In the genomic region with DNA sequence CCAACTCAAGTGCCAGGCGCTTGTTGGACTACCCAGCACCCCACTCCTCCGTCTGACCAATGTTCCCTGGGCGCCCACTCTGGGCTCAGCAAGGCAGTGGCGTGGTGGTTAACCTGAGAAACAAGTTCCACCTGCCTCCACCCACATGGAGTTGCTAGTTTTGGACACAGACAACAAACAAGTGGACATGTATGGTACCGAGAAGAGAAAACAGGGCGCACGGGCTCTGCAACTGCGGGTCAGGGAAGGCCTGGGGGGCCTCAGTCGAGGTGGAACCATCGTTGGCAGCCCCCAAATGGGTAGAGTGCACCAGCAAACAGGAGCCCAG, we compare ENCODE assay signal across 10 cellular contexts. TPM values are rescaled to one million over a fixed set of nuclear protein-coding genes. Genes with fewer than 3 reads are reported as not detected.
DNase-seq lines count a peak whose midpoint lies in the region; ATAC-seq, FAIRE-seq and TF ChIP-seq lines count a peak whose summit lies in the region.
"Had no signal": no experiment of that assay in that cellular context is flagged by ENCODE, and none has a peak within 500 bp of the region (broad histone marks: within the 10 kb centered on the region; RNA-seq: fewer than 3 reads in every experiment).

No MANE protein-coding gene starts in this region.

- no peak overlapping the region; the same call in 1 of the 2 replicates for H4K8ac ChIP-seq in H1 (ENCODE audit: extremely low read depth, insufficient read depth, low read length)

- no peak overlapping the region for H3K14ac ChIP-seq in H1 (ENCODE audit: insufficient read length)

- DNase-seq in AG10803 (ENCODE audit: low read depth), result no peak
- no peak for DNase-seq in H1 (ENCODE audit: low read depth in 1 of 2, low spot score in 2 of 2)
- no peak for DNase-seq in neural crest cell (ENCODE audit: low read depth, low spot score)
- DNase-seq in AG08396 (ENCODE audit: low spot score), result no peak
- DNase-seq in NCI-H774 (lab: John Stamatoyannopoulos, UW), result no peak

- H3K23ac ChIP-seq in H1 (ENCODE audit: insufficient read length), result no peak overlapping the region

- H3K27ac ChIP-seq in HUES6 (ENCODE audit: low read depth, low read length), result no peak overlapping the region
- H3K27ac ChIP-seq in H1 (ENCODE audit: low read depth, low read length), result no peak overlapping the region
- H3K27ac ChIP-seq: prostate gland, SK-N-MC had no signal

- no peak overlapping the region for H2AK5ac ChIP-seq in H1 (ENCODE audit: low read depth, low read length)

- POLR2A ChIA-PET in H1 (lab: Charles Lee; ENCODE audit: partially characterized antibody), result interaction anchor here (1.3 to 1.7 kb wide), 3 partner anchors 14 to 46 kb away, joined by 3 to 4 read pairs (median 3); no protein-coding TSS in a partner anchor

- H2BK15ac ChIP-seq in H1 (ENCODE audit: low read length), result no peak overlapping the region

- peaks cover 5% of the 10 kb centered on the region; the same call in 1 of the 2 replicates for H3K9me3 ChIP-seq in HUES6 (ENCODE audit: control insufficient read depth, insufficient read depth, low read depth, low read length)
- H3K9me3 ChIP-seq in H1 (ENCODE audit: insufficient read depth in 2 of 2, low read depth in 1 of 2, low read length in 1 of 2), result no peaks in the 10 kb centered on the region
- H3K9me3 ChIP-seq: prostate gland had no signal

- no peak overlapping the region for H2BK20ac ChIP-seq in H1 (ENCODE audit: low read length)

- no peak overlapping the region for H3K4ac ChIP-seq in H1 (replicated peaks; ENCODE audit: insufficient read length, low read depth, low read length)

- H3K4me3 Mint-ChIP-seq in neural crest cell, result peak overlapping the region; percentile 79

- peaks cover 20 to 44% of the 10 kb centered on the region in 2 experiments for H4K20me1 ChIP-seq in H1 (replicated peaks in 1 of 2; ENCODE audit: control insufficient read depth in 1 of 2, insufficient read depth in 2 of 2, low read length in 2 of 2)

- TF ChIP-seq CTCF in AG10803 (conservative IDR thresholded peaks at IDR 0.05; ENCODE audit: low read length) (no peak), H1 (IDR thresholded peaks at IDR 0.05; ENCODE audit: control extremely low read depth in 1 of 3, insufficient read depth in 1 of 3, low read depth in 1 of 3, low read length in 3 of 3) (no peak), neural crest cell (conservative IDR thresholded peaks at IDR 0.05) (no peak)

- H3K4me3 ChIP-seq in AG10803 (ENCODE audit: low read length) (0 out of 2 replicates have a peak overlapping the region, but pooled peaks have one; percentile 59), HUES6 (ENCODE audit: low read depth, low read length) (peak overlapping the region; percentile 13; the same call in 1 of the 2 replicates), H1 (ENCODE audit: extremely low read depth in 1 of 4, insufficient read depth in 2 of 4, low read depth in 3 of 4, low read length in 4 of 4) (peak overlapping the region in 1 of 4 experiments; percentile 67; a peak in 2 of 8 replicates)

- H2BK12ac ChIP-seq in H1 (ENCODE audit: low read depth, low read length), result no peak overlapping the region

- H3K56ac ChIP-seq in H1 (replicated peaks; ENCODE audit: insufficient read length, low read depth, low read length), result no peak overlapping the region

- H2AFZ ChIP-seq in H1 (ENCODE audit: low read length), result no peak overlapping the region

- H3K4me1 Mint-ChIP-seq in neural crest cell, result peaks cover 50% of the 10 kb centered on the region

- WGBS in H1 (ENCODE audit: extremely low coverage in 1 of 2, insufficient coverage in 1 of 2, insufficient read length in 1 of 2, insufficient replicate concordance in 2 of 2, low coverage in 1 of 2, low lambda C conversion rate in 2 of 2, missing lambda C conversion rate in 1 of 2), 2 experiments, result 87% methylated on average over 10 of the region's 10 CpGs; no CpG with 5 or more reads in 1 of the 2 experiments

- H3K9ac ChIP-seq in HUES6 (ENCODE audit: low read length) (no peak overlapping the region), H1 (replicated peaks in 1 of 4; ENCODE audit: extremely low read depth in 1 of 4, low read depth in 3 of 4, low read length in 3 of 4) (no peak overlapping the region)

- H3K79me1 ChIP-seq in H1 (ENCODE audit: low read depth, low read length), result peaks cover 20% of the 10 kb centered on the region

- H3K4me1 ChIP-seq in HUES6 (ENCODE audit: control insufficient read depth, insufficient read depth, low read length) (peaks cover 28% of the 10 kb centered on the region), H1 (replicated peaks in 1 of 4; ENCODE audit: control insufficient read depth in 3 of 4, insufficient read depth in 4 of 4, low read length in 3 of 4) (peaks cover 0 to 15% (median 9%) of the 10 kb centered on the region in 4 experiments; a peak in 6 of 7 replicates)

- no peak for TF ChIP-seq EP300 in H1 (IDR thresholded peaks at IDR 0.05; ENCODE audit: borderline replicate concordance in 1 of 2, low read depth in 2 of 2, low read length in 2 of 2)

- H2BK5ac ChIP-seq in H1 (ENCODE audit: low read depth, low read length), result no peak overlapping the region; the same call in 1 of the 2 replicates

- no peak overlapping the region for H2BK120ac ChIP-seq in H1 (replicated peaks; ENCODE audit: low read depth, low read length)

- peaks cover 3% of the 10 kb centered on the region for H3K9me3 Mint-ChIP-seq in neural crest cell

- peaks cover 54 to 67% of the 10 kb centered on the region in 2 experiments for H3K79me2 ChIP-seq in H1 (ENCODE audit: control insufficient read depth in 1 of 2, insufficient read depth in 2 of 2, low read length in 2 of 2)

- H3K27me3 ChIP-seq in HUES6 (ENCODE audit: control insufficient read depth, insufficient read depth, low read length) (peaks cover 11% of the 10 kb centered on the region), H1 (replicated peaks in 1 of 4; ENCODE audit: control insufficient read depth in 3 of 4, extremely low read depth in 1 of 4, insufficient read depth in 3 of 4, low read length in 3 of 4) (peaks cover 0 to 7% (median 4%) of the 10 kb centered on the region in 4 experiments; a peak in 3 of 7 replicates)

- TF ChIP-seq POLR2A in H1 (IDR thresholded peaks at IDR 0.05; ENCODE audit: control extremely low read depth in 1 of 2, low read depth in 2 of 2, low read length in 2 of 2), result no peak

- no peak overlapping the region for H4K91ac ChIP-seq in H1 (replicated peaks; ENCODE audit: insufficient read length, low read length)

- ATAC-seq in HG03469 (IDR thresholded peaks at IDR 0.05; ENCODE audit: unreplicated experiment), result no peak
- no peak for ATAC-seq in GM21786 (IDR thresholded peaks at IDR 0.05; ENCODE audit: unreplicated experiment)

- no peak overlapping the region for H3K27ac Mint-ChIP-seq in neural crest cell (ENCODE audit: unreplicated experiment)

- peaks cover 9% of the 10 kb centered on the region; the same call in 1 of the 2 replicates for H3K23me2 ChIP-seq in H1 (ENCODE audit: low read depth, low read length)

- peak overlapping the region; percentile 1 to 30; a peak in 2 of 4 replicates for H3K4me2 ChIP-seq in H1 (ENCODE audit: insufficient read depth in 1 of 2, low read depth in 2 of 2, low read length in 2 of 2)

- H3K36me3 Mint-ChIP-seq in neural crest cell (ENCODE audit: low read depth), result peaks cover 32% of the 10 kb centered on the region

- no peak overlapping the region for H4K5ac ChIP-seq in H1 (ENCODE audit: insufficient read length, low read depth, low read length)

- no peak for FAIRE-seq in H1 (lab: Jason Lieb, UNC)

- CTCF ChIA-PET in H1 (lab: Charles Lee; ENCODE audit: partially characterized antibody), result interaction anchor here (1.5 to 2.8 kb wide), 2 partner anchors 47 to 165 kb away, joined by 3 to 7 read pairs; partner anchors contain the start of gene TPGS1

- H3K27me3 Mint-ChIP-seq in neural crest cell (ENCODE audit: low read depth), result peaks cover 13% of the 10 kb centered on the region

- H3K36me3 ChIP-seq in HUES6 (ENCODE audit: control insufficient read depth, insufficient read depth, low read length), result peaks cover 52% of the 10 kb centered on the region
- H3K36me3 ChIP-seq in H1 (ENCODE audit: control insufficient read depth in 2 of 4, insufficient read depth in 4 of 4, low read length in 3 of 4), result no peaks in the 10 kb centered on the region; a peak in 3 of 8 replicates
- H3K36me3 ChIP-seq: prostate gland had no signal

- TF ChIP-seq RAD21 in H1 (IDR thresholded peaks at IDR 0.05 in 1 of 2, conservative IDR thresholded peaks at IDR 0.05 in 1 of 2; ENCODE audit: low read depth in 2 of 2, low read length in 2 of 2), result no peak

- no peak overlapping the region for H3K18ac ChIP-seq in H1 (ENCODE audit: extremely low read depth, low read length)

TF ChIP-seq in H1, 55 proteins besides CTCF, POLR2A, EP300 and RAD21 (continues in another document):
- TF ChIP-seq NRF1 (IDR thresholded peaks at IDR 0.05; ENCODE audit: low read depth, low read length) (no peak), CTBP2 (IDR thresholded peaks at IDR 0.05; ENCODE audit: borderline replicate concordance, insufficient read depth, insufficient read length, low read length) (no peak)
- TF ChIP-seq, protein P1, sequence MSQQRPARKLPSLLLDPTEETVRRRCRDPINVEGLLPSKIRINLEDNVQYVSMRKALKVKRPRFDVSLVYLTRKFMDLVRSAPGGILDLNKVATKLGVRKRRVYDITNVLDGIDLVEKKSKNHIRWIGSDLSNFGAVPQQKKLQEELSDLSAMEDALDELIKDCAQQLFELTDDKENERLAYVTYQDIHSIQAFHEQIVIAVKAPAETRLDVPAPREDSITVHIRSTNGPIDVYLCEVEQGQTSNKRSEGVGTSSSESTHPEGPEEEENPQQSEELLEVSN (IDR thresholded peaks at IDR 0.05), result no peak

RNA-seq across cellular contexts. Expression of gene MIER2, which starts 2.5 kb away (rescaled TPM):
- 45.7 and 48.3 TPM in 2 replicates for total RNA-seq in H1 (2021; fragmentation: NEBNext Ultra II Directional; extraction: Animal tissue kit (Norgen Biotek cat#: 25700))
- 30.3 and 53.1 TPM in 2 replicates for polyA plus RNA-seq in H1 (2011; rRNA removed)
- 23.4 TPM for polyA plus RNA-seq in H1 (2011; cell fraction: cytosol; rRNA removed)
- 73.3 TPM for polyA plus RNA-seq in H1 (2011; cell fraction: nucleus; rRNA removed)
- 44.7 to 62.6 TPM (median 54.6 TPM) in 4 replicates for polyA plus RNA-seq in H1 (2012, experiment 1 of 2)
- 23.4 TPM for polyA plus RNA-seq in H1 (2012, experiment 2 of 2)
- polyA plus RNA-seq in H1 (2013, experiment 1 of 2), result 29.9 TPM
- polyA plus RNA-seq in H1 (2013, experiment 2 of 2), result 30.9 TPM
- polyA minus RNA-seq in H1 (2011; rRNA and poly(A)+ RNA removed), result 72.4 and 80.0 TPM in 2 replicates
- polyA minus RNA-seq in H1 (2011; cell fraction: cytosol; rRNA and poly(A)+ RNA removed), result 28.2 TPM
- 54.0 TPM for polyA minus RNA-seq in H1 (2011; cell fraction: nucleus; rRNA and poly(A)+ RNA removed)
- 43.8 and 45.8 TPM in 2 replicates for total RNA-seq in neural crest cell

RNA-seq across cellular contexts. Expression of gene PLPP2, which starts 50.9 kb away (rescaled TPM):
- total RNA-seq in H1 (2021; fragmentation: NEBNext Ultra II Directional; extraction: Animal tissue kit (Norgen Biotek cat#: 25700)), result 98.6 and 101 TPM in 2 replicates
- polyA plus RNA-seq in H1 (2011; rRNA removed), result 195 and 326 TPM in 2 replicates
- polyA plus RNA-seq in H1 (2011; cell fraction: cytosol; rRNA removed), result 162 TPM
- polyA plus RNA-seq in H1 (2011; cell fraction: nucleus; rRNA removed), result 254 TPM
- polyA plus RNA-seq in H1 (2012, experiment 1 of 2), result 91.4 to 160 TPM (median 142 TPM) in 4 replicates
- 177 TPM for polyA plus RNA-seq in H1 (2012, experiment 2 of 2)
- polyA plus RNA-seq in H1 (2013, experiment 1 of 2), result 85.7 TPM
- polyA plus RNA-seq in H1 (2013, experiment 2 of 2), result 84.2 TPM
- polyA minus RNA-seq in H1 (2011; rRNA and poly(A)+ RNA removed), result 63.2 and 112 TPM in 2 replicates
- polyA minus RNA-seq in H1 (2011; cell fraction: cytosol; rRNA and poly(A)+ RNA removed), result 56.9 TPM
- polyA minus RNA-seq in H1 (2011; cell fraction: nucleus; rRNA and poly(A)+ RNA removed), result 43.8 TPM
- total RNA-seq in neural crest cell, result 0.89 and 1.1 TPM in 2 replicates

Comparison
In these comparisons a context has a peak if more than half of its experiments do, and no peak if none do; other contexts are left out.
1. RNA of gene PLPP2, which starts 50.9 kb away (total RNA-seq): 98.6 to 101 TPM in H1; 0.89 to 1.1 TPM in neural crest cell; every median in the first group is over 10 times any median in the second.